ENCODE assay signal across 2 cellular contexts in the genomic region with DNA sequence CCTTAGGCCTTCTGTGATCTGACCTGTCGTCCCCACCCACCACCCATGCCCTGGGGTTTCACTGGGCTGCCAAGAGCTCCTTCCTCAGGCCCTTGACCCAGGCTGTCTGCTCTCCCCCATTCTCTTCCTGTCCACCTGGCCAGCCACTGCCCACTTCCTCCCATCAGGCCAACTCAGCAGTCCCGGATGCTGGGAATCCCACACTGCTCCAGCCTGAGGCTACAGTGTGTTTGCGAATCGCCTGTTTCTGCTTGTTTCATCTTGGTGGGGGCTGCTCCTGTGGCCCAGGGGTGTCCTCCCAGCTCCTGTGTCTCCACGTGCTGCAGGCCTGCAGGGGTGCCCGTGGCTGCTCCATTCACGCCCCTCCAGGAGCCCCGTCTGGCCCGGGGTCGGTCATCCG.
TF ChIP-seq lines count a peak whose summit lies in the region.

No MANE protein-coding gene starts in this region.

TF ChIP-seq in HCT116, 20 proteins besides CTCF, POLR2A, EP300 and RAD21 (continued from another document):
- TF ChIP-seq, protein P1, sequence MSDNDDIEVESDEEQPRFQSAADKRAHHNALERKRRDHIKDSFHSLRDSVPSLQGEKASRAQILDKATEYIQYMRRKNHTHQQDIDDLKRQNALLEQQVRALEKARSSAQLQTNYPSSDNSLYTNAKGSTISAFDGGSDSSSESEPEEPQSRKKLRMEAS (IDR thresholded peaks at IDR 0.05) = no peak
- TF ChIP-seq ELF1 (IDR thresholded peaks at IDR 0.05; ENCODE audit: borderline replicate concordance, low read depth) = no peak

TF ChIP-seq in SK-N-SH treated with all-trans-retinoic acid at 6 μM for 48 hours, 23 proteins besides CTCF, POLR2A, EP300 and RAD21 (continued from another document):
- TF ChIP-seq, protein P2, sequence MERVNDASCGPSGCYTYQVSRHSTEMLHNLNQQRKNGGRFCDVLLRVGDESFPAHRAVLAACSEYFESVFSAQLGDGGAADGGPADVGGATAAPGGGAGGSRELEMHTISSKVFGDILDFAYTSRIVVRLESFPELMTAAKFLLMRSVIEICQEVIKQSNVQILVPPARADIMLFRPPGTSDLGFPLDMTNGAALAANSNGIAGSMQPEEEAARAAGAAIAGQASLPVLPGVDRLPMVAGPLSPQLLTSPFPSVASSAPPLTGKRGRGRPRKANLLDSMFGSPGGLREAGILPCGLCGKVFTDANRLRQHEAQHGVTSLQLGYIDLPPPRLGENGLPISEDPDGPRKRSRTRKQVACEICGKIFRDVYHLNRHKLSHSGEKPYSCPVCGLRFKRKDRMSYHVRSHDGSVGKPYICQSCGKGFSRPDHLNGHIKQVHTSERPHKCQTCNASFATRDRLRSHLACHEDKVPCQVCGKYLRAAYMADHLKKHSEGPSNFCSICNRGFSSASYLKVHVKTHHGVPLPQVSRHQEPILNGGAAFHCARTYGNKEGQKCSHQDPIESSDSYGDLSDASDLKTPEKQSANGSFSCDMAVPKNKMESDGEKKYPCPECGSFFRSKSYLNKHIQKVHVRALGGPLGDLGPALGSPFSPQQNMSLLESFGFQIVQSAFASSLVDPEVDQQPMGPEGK (CRISPR knock-in tag; IDR thresholded peaks at IDR 0.05; ENCODE audit: borderline replicate concordance) = no peak
- TF ChIP-seq SNAI2 (CRISPR knock-in tag; IDR thresholded peaks at IDR 0.05) = no peak
- TF ChIP-seq ZFP3 (CRISPR knock-in tag; IDR thresholded peaks at IDR 0.05) = 0 out of 2 replicates have a peak, but pooled peaks have one; percentile 13
- TF ChIP-seq ZFP30 (CRISPR knock-in tag; IDR thresholded peaks at IDR 0.05) = no peak
- TF ChIP-seq ARNTL (CRISPR knock-in tag; IDR thresholded peaks at IDR 0.05; ENCODE audit: borderline replicate concordance, low read depth) = no peak
